In genomic region chr9:81391457-81391825, GRCh38 we compare ENCODE assay signal across 24 cellular contexts.
"Had no signal": no experiment of that assay in that cellular context is flagged by ENCODE, and none has a peak within 500 bp of the region (broad histone marks: within the 10 kb centered on the region; RNA-seq: fewer than 3 reads in every experiment).

No MANE protein-coding gene starts in this region.

- H3K4me3 ChIP-seq: pancreas, prostate gland, sigmoid colon, stomach, tibial artery had no signal

- H3K4me1 ChIP-seq: pancreas, prostate gland had no signal

- DNase-seq: activated CD4-positive, alpha-beta T cell treated with anti-CD3 and anti-CD28 coated beads for 1 hour; activated CD4-positive, alpha-beta T cell treated with anti-CD3 and anti-CD28 coated beads, Interleukin-2, amount 10 ng/mL, durations not matched to agents 7 days and 5 days; activated CD8-positive, alpha-beta T cell treated with anti-CD3 and anti-CD28 coated beads for 36 hours; activated gamma-delta T cell treated with Interleukin-2 at 50 U/mL for 16 hours; activated naive CD8-positive, alpha-beta T cell treated with anti-CD3 and anti-CD28 coated beads, Interleukin-2, amount 50 U/mL, for 24 hours; activated T-cell treated with anti-CD3 and anti-CD28 coated beads, Interleukin-2, amount 50 U/mL, for 4 hours; amygdala; effector CD8-positive, alpha-beta T cell; left colon; naive thymus-derived CD8-positive, alpha-beta T cell; nucleus accumbens; pancreas; sigmoid colon; small intestine; stimulated activated CD4-positive, alpha-beta T cell treated with anti-CD3 and anti-CD28 coated beads, Interleukin-1b, Interleukin-23, amount 100 ng/mL, for 48 hours; stimulated activated CD4-positive, alpha-beta T cell treated with anti-CD3 and anti-CD28 coated beads, Interleukin-4, amount 100 ng/mL, for 4 hours; stimulated activated CD8-positive, alpha-beta memory T cell treated with anti-CD3 and anti-CD28 coated beads, Interleukin-4, amount 100 ng/mL, for 48 hours; stimulated activated naive B cell treated with anti-CD40 and anti-IgM and Interleukin-4, amounts not matched to agents 10 μg/mL and 1 μg/mL and 100 μg/mL, for 72 hours; stomach; T-helper 2 cell; tibial artery had no signal

- H3K27me3 ChIP-seq: pancreas, sigmoid colon, stomach, tibial artery had no signal

- H3K9me3 ChIP-seq: pancreas, prostate gland, sigmoid colon, stomach, tibial artery had no signal

- H3K27ac ChIP-seq: pancreas, prostate gland, sigmoid colon, stomach, tibial artery had no signal

- H3K36me3 ChIP-seq: pancreas, prostate gland, sigmoid colon, stomach, tibial artery had no signal

- ATAC-seq: activated CD8-positive, alpha-beta T cell treated with anti-CD3 and anti-CD28 coated beads for 36 hours; activated naive CD8-positive, alpha-beta T cell treated with anti-CD3 and anti-CD28 coated beads, Interleukin-2, amount 50 U/mL, for 24 hours; activated T-cell treated with anti-CD3 and anti-CD28 coated beads, Interleukin-2, amount 50 U/mL, for 4 hours; activated T-helper 17 cell treated with anti-CD3 and anti-CD28 coated beads, Interleukin-2, amount 50 U/mL, for 72 hours; left colon; naive thymus-derived CD8-positive, alpha-beta T cell; stimulated activated naive B cell treated with anti-CD40 and anti-IgM and Interleukin-4, amounts not matched to agents 10 μg/mL and 1 μg/mL and 100 μg/mL, for 72 hours; WTC11 had no signal
